ENCODE assay signal across 15 cellular contexts in genomic region chr4:139807483-139807882, GRCh38.
DNase-seq lines count a peak whose midpoint lies in the region; ATAC-seq and TF ChIP-seq lines count a peak whose summit lies in the region.
"Had no signal": no experiment of that assay in that cellular context is flagged by ENCODE, and none has a peak within 500 bp of the region (broad histone marks: within the 10 kb centered on the region; RNA-seq: fewer than 3 reads in every experiment).

No MANE protein-coding gene starts in this region.

- H3K27ac Mint-ChIP-seq in brain: peak overlapping the region in 3 of 5 experiments; percentile 67 to 94 (median 75)
- peak overlapping the region; percentile 89 to 95 (median 94) for H3K27ac Mint-ChIP-seq in nephron
- no peak overlapping the region for H3K27ac Mint-ChIP-seq in activated T-helper 17 cell treated with anti-CD3 and anti-CD28 coated beads, Interleukin-2, amount 50 U/mL, for 72 hours
- H3K27ac Mint-ChIP-seq: CD4-positive, alpha-beta T cell had no signal

- no peak overlapping the region for H4K91ac ChIP-seq in neuronal stem cell (ENCODE audit: low read depth, low read length, poor library complexity)

- no peak overlapping the region for H4K8ac ChIP-seq in neuronal stem cell (ENCODE audit: low read depth, low read length)

- H2AK5ac ChIP-seq in neuronal stem cell (ENCODE audit: low read depth, low read length): no peak overlapping the region

- no peaks in the 10 kb centered on the region for H3K79me1 ChIP-seq in neuronal stem cell (ENCODE audit: low read depth, low read length)

- H3K23ac ChIP-seq in neuronal stem cell (ENCODE audit: low read depth, low read length, poor library complexity): no peak overlapping the region

- no peak for TF ChIP-seq POLR2A in esophagus muscularis mucosa (IDR thresholded peaks at IDR 0.05; ENCODE audit: low read depth)

- WGBS in esophagus muscularis mucosa: 98% methylated on average over 4 of the region's 4 CpGs
- WGBS in neuronal stem cell (ENCODE audit: extremely low coverage in 2 of 2, insufficient read length in 2 of 2, insufficient replicate concordance in 1 of 2), 2 donors: no CpG with 5 or more reads among the region's 4 CpGs

- ATAC-seq in activated T-helper 17 cell treated with anti-CD3 and anti-CD28 coated beads, Interleukin-2, amount 50 U/mL, for 72 hours (replicated peaks): no peak
- ATAC-seq in sciatic nerve: no peak

- H3K4me3 ChIP-seq in esophagus muscularis mucosa: no peak overlapping the region
- no peak overlapping the region for H3K4me3 ChIP-seq in neuronal stem cell (ENCODE audit: low read length in 2 of 2)
- H3K4me3 ChIP-seq: GM23248, HAP-1 had no signal

- H3K9me3 ChIP-seq in esophagus muscularis mucosa (peaks cover 0 to 9% (median 4%) of the 10 kb centered on the region in 4 donors), neuronal stem cell (replicated peaks in 1 of 2; ENCODE audit: control insufficient read depth in 2 of 2, insufficient read depth in 1 of 2, low read depth in 1 of 2, low read length in 2 of 2) (peaks cover 7 to 18% of the 10 kb centered on the region in 2 donors)

- H3K4ac ChIP-seq in neuronal stem cell (ENCODE audit: low read length): no peak overlapping the region

- intact Hi-C loops in esophagus muscularis mucosa (cut with DNase I) (no loop called here), sciatic nerve (cut with DNase I) (no loop called here)

- TF ChIP-seq CTCF in brain (conservative IDR thresholded peaks at IDR 0.05) (no peak), esophagus muscularis mucosa (IDR thresholded peaks at IDR 0.05) (no peak), nephron (IDR thresholded peaks at IDR 0.05; ENCODE audit: unreplicated experiment in 3 of 3) (no peak)

- H3K4me3 Mint-ChIP-seq in brain: no peak overlapping the region
- H3K4me3 Mint-ChIP-seq in nephron: peak overlapping the region in 1 of 3 experiments; percentile 37
- H3K4me3 Mint-ChIP-seq in activated T-helper 17 cell treated with anti-CD3 and anti-CD28 coated beads, Interleukin-2, amount 50 U/mL, for 72 hours: no peak overlapping the region
- H3K4me3 Mint-ChIP-seq: CD4-positive, alpha-beta T cell had no signal

- no peak overlapping the region for H3K14ac ChIP-seq in neuronal stem cell (ENCODE audit: low read length)

- no peaks in the 10 kb centered on the region for H3K27me3 Mint-ChIP-seq in brain
- H3K27me3 Mint-ChIP-seq in nephron (ENCODE audit: low read depth): no peaks in the 10 kb centered on the region
- peaks cover 18% of the 10 kb centered on the region for H3K27me3 Mint-ChIP-seq in activated T-helper 17 cell treated with anti-CD3 and anti-CD28 coated beads, Interleukin-2, amount 50 U/mL, for 72 hours
- H3K27me3 Mint-ChIP-seq: CD4-positive, alpha-beta T cell had no signal

- no peak for TF ChIP-seq EP300 in esophagus muscularis mucosa (IDR thresholded peaks at IDR 0.05)

- H2AFZ ChIP-seq in neuronal stem cell (ENCODE audit: low read length): no peak overlapping the region
- H2AFZ ChIP-seq: GM23248 had no signal

- peak overlapping the region; percentile 46 for H3K18ac ChIP-seq in neuronal stem cell (ENCODE audit: low read length)

- peak; percentile 37 for DNase-seq in esophagus muscularis mucosa (ENCODE audit: extremely low spot score)
- no peak for DNase-seq in neuronal stem cell (ENCODE audit: low spot score)
- DNase-seq in activated CD4-positive, CD25-positive, alpha-beta regulatory T cell treated with anti-CD3 and anti-CD28 coated beads, Interleukin-2, amount 50 U/mL, for 72 hours: no peak
- no peak for DNase-seq in LoVo (ENCODE audit: low spot score)
- no peak for DNase-seq in sciatic nerve (ENCODE audit: low spot score)
- DNase-seq: ACHN; BE2C; C1 segment of cervical spinal cord; Caco-2; CD4-positive, alpha-beta T cell; GM23248 had no signal

- H3K9me3 Mint-ChIP-seq in brain (peaks cover 4 to 16% (median 9%) of the 10 kb centered on the region in 5 experiments), nephron (peaks cover 6% of the 10 kb centered on the region)
- peaks cover 3% of the 10 kb centered on the region for H3K9me3 Mint-ChIP-seq in activated T-helper 17 cell treated with anti-CD3 and anti-CD28 coated beads, Interleukin-2, amount 50 U/mL, for 72 hours

- H2BK12ac ChIP-seq in neuronal stem cell (ENCODE audit: low read length): peak overlapping the region; percentile 51

- peaks cover 46% of the 10 kb centered on the region for H3K4me1 Mint-ChIP-seq in brain
- peaks cover 55% of the 10 kb centered on the region for H3K4me1 Mint-ChIP-seq in nephron
- no peaks in the 10 kb centered on the region for H3K4me1 Mint-ChIP-seq in activated T-helper 17 cell treated with anti-CD3 and anti-CD28 coated beads, Interleukin-2, amount 50 U/mL, for 72 hours

- H3K27ac ChIP-seq in esophagus muscularis mucosa (replicated peaks in 1 of 4): no peak overlapping the region
- H3K27ac ChIP-seq in neuronal stem cell (replicated peaks; ENCODE audit: low read length): no peak overlapping the region
- H3K27ac ChIP-seq: GM23248 had no signal

- no peak overlapping the region for H3K4me2 ChIP-seq in neuronal stem cell (ENCODE audit: insufficient read depth, low read length, poor library complexity, severe bottlenecking)

- H3K36me3 ChIP-seq in esophagus muscularis mucosa (no peaks in the 10 kb centered on the region), neuronal stem cell (replicated peaks in 1 of 2; ENCODE audit: control insufficient read depth in 2 of 2, insufficient read depth in 2 of 2, low read length in 2 of 2) (no peaks in the 10 kb centered on the region)
- H3K36me3 ChIP-seq: BE2C, HAP-1 had no signal

- H3K4me1 ChIP-seq in esophagus muscularis mucosa (peaks cover 19 to 26% (median 22%) of the 10 kb centered on the region in 4 donors), neuronal stem cell (ENCODE audit: control insufficient read depth in 2 of 2, insufficient read depth in 1 of 2, low read depth in 1 of 2, low read length in 2 of 2) (peaks cover 15 to 16% of the 10 kb centered on the region in 2 donors)

- H3K27me3 ChIP-seq in esophagus muscularis mucosa (no peaks in the 10 kb centered on the region), neuronal stem cell (ENCODE audit: control insufficient read depth in 3 of 3, insufficient read depth in 3 of 3, low read depth in 1 of 3, low read length in 3 of 3) (peaks cover 0 to 2% (median 0%) of the 10 kb centered on the region in 3 experiments)
- H3K27me3 ChIP-seq: BE2C had no signal

- no peak overlapping the region for H2BK5ac ChIP-seq in neuronal stem cell (ENCODE audit: low read length)

- no peak overlapping the region for H2BK15ac ChIP-seq in neuronal stem cell (ENCODE audit: low read length)

- H3K9ac ChIP-seq in neuronal stem cell (ENCODE audit: low read depth, low read length, poor library complexity): no peak overlapping the region
- H3K9ac ChIP-seq: GM23248 had no signal

- H3K36me3 Mint-ChIP-seq in brain (peaks cover 7% of the 10 kb centered on the region), nephron (ENCODE audit: low read depth) (peaks cover 10% of the 10 kb centered on the region)
- H3K36me3 Mint-ChIP-seq in activated T-helper 17 cell treated with anti-CD3 and anti-CD28 coated beads, Interleukin-2, amount 50 U/mL, for 72 hours (ENCODE audit: low read depth): no peaks in the 10 kb centered on the region

- H2BK120ac ChIP-seq in neuronal stem cell (ENCODE audit: low read depth, low read length): no peak overlapping the region
